ENCODE assay signal across 25 cellular contexts in genomic region chr16:76531236-76531635, GRCh38.
"Had no signal": no experiment of that assay in that cellular context is flagged by ENCODE, and none has a peak within 500 bp of the region (broad histone marks: within the 10 kb centered on the region; RNA-seq: fewer than 3 reads in every experiment).

No MANE protein-coding gene starts in this region.

- H3K9me3 ChIP-seq: neutrophil, pancreas, prostate gland, spleen, stomach, thoracic aorta, thyroid gland, tibial nerve, upper lobe of left lung, vagina had no signal

- H3K27me3 ChIP-seq: neutrophil, pancreas, spleen, stomach, thyroid gland, tibial nerve, upper lobe of left lung, vagina had no signal

- H3K36me3 ChIP-seq: neutrophil, pancreas, prostate gland, spleen, stomach, thoracic aorta, thyroid gland, tibial nerve, upper lobe of left lung, vagina had no signal

- H3K4me1 ChIP-seq: pancreas, prostate gland, spleen, stomach, thyroid gland, tibial nerve, upper lobe of left lung, vagina had no signal

- DNase-seq: naive thymus-derived CD8-positive, alpha-beta T cell; nephron progenitor cell; nucleus accumbens; pancreas; spleen; stimulated activated CD4-positive, alpha-beta T cell treated with anti-CD3 and anti-CD28 coated beads, Interleukin-12 subunit alpha, Interleukin-12 subunit beta, amount 100 ng/mL, for 4 hours; stimulated activated CD4-positive, alpha-beta T cell treated with anti-CD3 and anti-CD28 coated beads, Interleukin-1b, Interleukin-23, amount 100 ng/mL, for 48 hours; stimulated activated CD4-positive, alpha-beta T cell treated with anti-CD3 and anti-CD28 coated beads, Interleukin-4, amount 100 ng/mL, for 24 hours; stimulated activated naive B cell treated with anti-CD40 and anti-IgM and Interleukin-4, amounts not matched to agents 10 μg/mL and 1 μg/mL and 100 μg/mL, for 72 hours; stimulated activated naive CD4-positive, alpha-beta T cell treated with Interleukin-2 at 50 U/mL for 16 hours; stomach; thyroid gland; trophoblast cell; upper lobe of left lung had no signal

- H3K4me3 ChIP-seq: pancreas, prostate gland, skin epidermis, smooth muscle cell, spleen, stomach, thoracic aorta, thyroid gland, tibial nerve, upper lobe of left lung, vagina had no signal

- ATAC-seq: naive thymus-derived CD8-positive, alpha-beta T cell; natural killer cell treated with Interleukin-12 subunit alpha and Interleukin-12 subunit beta and Interleukin-15 and Interleukin-18, amount 100 ng/mL, for 72 hours; pancreas; right cardiac atrium; sciatic nerve; stimulated activated effector memory CD8-positive, alpha-beta T cell treated with anti-CD3 and anti-CD28 coated beads, Interleukin-12 subunit alpha, Interleukin-12 subunit beta, amount 100 ng/mL, for 72 hours; stimulated activated naive B cell treated with anti-CD40 and anti-IgM and Interleukin-4, amounts not matched to agents 10 μg/mL and 1 μg/mL and 100 μg/mL, for 72 hours had no signal

- H3K4me2 ChIP-seq: smooth muscle cell had no signal

- FAIRE-seq: pancreas had no signal

- H3K27ac ChIP-seq: neutrophil, pancreas, prostate gland, skin epidermis, spleen, stomach, thoracic aorta, thyroid gland, tibial nerve, upper lobe of left lung, vagina had no signal
